Comparison of ENCODE assay signal across 16 cellular contexts in the genomic region with DNA sequence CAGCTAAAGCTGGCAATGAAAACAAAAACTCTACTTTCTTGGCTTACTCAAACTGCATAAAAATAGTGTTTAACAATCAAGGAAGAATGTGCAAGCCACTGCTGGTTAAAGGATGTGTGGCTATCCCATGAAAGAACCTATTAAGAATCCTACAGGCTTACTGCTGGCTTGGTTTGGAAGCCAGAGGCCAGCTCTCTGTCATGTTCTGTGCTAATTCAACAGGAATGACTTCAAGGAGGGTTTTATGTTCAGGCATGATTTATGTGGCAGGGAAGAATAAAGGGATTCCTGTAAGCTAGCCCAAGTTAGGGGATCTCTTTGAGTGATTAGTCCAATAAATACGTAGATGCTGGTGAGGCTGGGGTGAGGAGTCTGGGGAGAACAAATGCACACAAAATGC.
DNase-seq lines count a peak whose midpoint lies in the region; ATAC-seq and TF ChIP-seq lines count a peak whose summit lies in the region.
"Had no signal": no experiment of that assay in that cellular context is flagged by ENCODE, and none has a peak within 500 bp of the region (broad histone marks: within the 10 kb centered on the region; RNA-seq: fewer than 3 reads in every experiment).

No MANE protein-coding gene starts in this region.

- H3K4me3 ChIP-seq in GM23248 (no peak overlapping the region), mesendoderm (ENCODE audit: low read length) (no peak overlapping the region), right lobe of liver (no peak overlapping the region)
- H3K4me3 ChIP-seq: K562 had no signal

- H3K36me3 Mint-ChIP-seq in brain, result no peaks in the 10 kb centered on the region

- TF ChIP-seq CTCF in brain (conservative IDR thresholded peaks at IDR 0.05) (no peak), right lobe of liver (IDR thresholded peaks at IDR 0.05) (no peak)

- H3K27ac Mint-ChIP-seq in brain, result peak overlapping the region; percentile 7 to 85 (median 46)

- peaks cover 10% of the 10 kb centered on the region for H3K4me1 Mint-ChIP-seq in brain

- H3K79me1 ChIP-seq in mesendoderm (ENCODE audit: low read length), result no peaks in the 10 kb centered on the region

- no peaks in the 10 kb centered on the region for H3K9me2 ChIP-seq in GM23248 (ENCODE audit: insufficient read depth)

- no peak overlapping the region for H2AK5ac ChIP-seq in mesendoderm (ENCODE audit: low read length)

- H3K27ac ChIP-seq in GM23248 (no peak overlapping the region), mesendoderm (ENCODE audit: low read depth, low read length) (no peak overlapping the region), right lobe of liver (no peak overlapping the region)
- H3K27ac ChIP-seq: HL-60 had no signal

- H3K27me3 ChIP-seq in GM23248 (replicated peaks; ENCODE audit: insufficient read depth) (peaks cover 4% of the 10 kb centered on the region; the same call in 1 of the 2 replicates), mesendoderm (ENCODE audit: insufficient read depth, low read length, poor library complexity) (no peaks in the 10 kb centered on the region), right lobe of liver (no peaks in the 10 kb centered on the region)

- H3K4me3 Mint-ChIP-seq in brain, result peak overlapping the region in 2 of 5 experiments; percentile 2 to 4

- intact Hi-C loops in right lobe of liver (cut with DNase I), result no loop called here

- DNase-seq in AG08395 (ENCODE audit: low spot score) (peak; percentile 15), GM23248 (peak; percentile 30), mesendoderm (no peak), KG1 (lab: John Stamatoyannopoulos, UW) (no peak), erythroblast (lab: John Stamatoyannopoulos, UW) (no peak), right lobe of liver (no peak)
- DNase-seq: AML-193, DMS53, HCEC 1CT, NCI-H1092 treated with DMSO at 0.1 percent for 48 hours, NCI-H1694 had no signal

- H4K8ac ChIP-seq in mesendoderm (ENCODE audit: low read depth, low read length), result no peak overlapping the region

- ATAC-seq in right lobe of liver (no peak), HG03039 (IDR thresholded peaks at IDR 0.05; ENCODE audit: unreplicated experiment) (no peak)
- ATAC-seq: K562, Right ventricle myocardium inferior had no signal

- H3K9ac ChIP-seq in GM23248 (no peak overlapping the region), mesendoderm (ENCODE audit: low read length) (no peak overlapping the region)

- in situ Hi-C loops in GM23248 (cut with MboI), result no loop called here

- H4K20me1 ChIP-seq in GM23248 (ENCODE audit: insufficient read depth), result no peaks in the 10 kb centered on the region

- H3K4me1 ChIP-seq in GM23248 (ENCODE audit: insufficient read depth) (no peaks in the 10 kb centered on the region), mesendoderm (ENCODE audit: control insufficient read depth, low read depth, low read length) (no peaks in the 10 kb centered on the region), right lobe of liver (no peaks in the 10 kb centered on the region)

- H3K27me3 Mint-ChIP-seq in brain, result peaks cover 4% of the 10 kb centered on the region

- no peak overlapping the region for H4K5ac ChIP-seq in mesendoderm (ENCODE audit: low read length)

- H3K36me3 ChIP-seq in GM23248 (ENCODE audit: low read depth) (no peaks in the 10 kb centered on the region), mesendoderm (ENCODE audit: control insufficient read depth, insufficient read depth, low read length) (no peaks in the 10 kb centered on the region), right lobe of liver (no peaks in the 10 kb centered on the region)

- no peaks in the 10 kb centered on the region for H3K9me3 ChIP-seq in GM23248 (ENCODE audit: low read depth)
- no peaks in the 10 kb centered on the region for H3K9me3 ChIP-seq in right lobe of liver

- H3K9me3 Mint-ChIP-seq in brain, result peaks cover 0 to 6% (median 0%) of the 10 kb centered on the region in 5 experiments

- WGBS in GM23248 (ENCODE audit: low coverage in 1 of 2, low lambda C conversion rate in 2 of 2, missing lambda C conversion rate in 2 of 2), 2 experiments, result 9 to 11% methylated on average over 1 of the region's 1 CpG
- no CpG with 5 or more reads among the region's 1 CpG for WGBS in mesendoderm (ENCODE audit: extremely low coverage, insufficient coverage, low lambda C conversion rate)
- 29% methylated on average over 1 of the region's 1 CpG for WGBS in right lobe of liver (ENCODE audit: insufficient coverage, low coverage, low lambda C conversion rate, missing lambda C conversion rate)

- no peak overlapping the region for H2AFZ ChIP-seq in GM23248

- no peak overlapping the region for H2BK5ac ChIP-seq in mesendoderm (ENCODE audit: low read length)

- H3K18ac ChIP-seq in mesendoderm (ENCODE audit: low read length), result peak overlapping the region; percentile 64

- H3F3A ChIP-seq in GM23248 (ENCODE audit: insufficient read depth), result no peaks in the 10 kb centered on the region

- no peak overlapping the region for H3K56ac ChIP-seq in mesendoderm (ENCODE audit: low read length)

- H3K4ac ChIP-seq in mesendoderm (ENCODE audit: low read depth, low read length), result no peak overlapping the region

- H3K4me2 ChIP-seq in GM23248 (ENCODE audit: unreplicated experiment), result no peak overlapping the region
- no peak overlapping the region for H3K4me2 ChIP-seq in mesendoderm (ENCODE audit: low read length)

- no peak overlapping the region for H2BK15ac ChIP-seq in mesendoderm (replicated peaks; ENCODE audit: low read depth)

- H3K79me2 ChIP-seq in GM23248 (ENCODE audit: insufficient read depth) (no peaks in the 10 kb centered on the region), mesendoderm (ENCODE audit: control insufficient read depth, insufficient read depth, low read length) (no peaks in the 10 kb centered on the region)

- no peak overlapping the region for H3K23ac ChIP-seq in mesendoderm (ENCODE audit: low read length)

- no peak overlapping the region for H2BK120ac ChIP-seq in mesendoderm (ENCODE audit: low read depth, low read length)

- TF ChIP-seq POLR2A in erythroblast (IDR thresholded peaks at IDR 0.05; ENCODE audit: low read length) (no peak), right lobe of liver (IDR thresholded peaks at IDR 0.05) (no peak)

Comparison
In these comparisons a context has a peak if more than half of its experiments do, and no peak if none do; other contexts are left out.
1. DNase-seq: peak in AG08395 (single experiment) and GM23248 (single experiment); none in mesendoderm (single experiment), KG1 (single experiment), erythroblast (0 of 2) and right lobe of liver (0 of 3).